8 cellular contexts compared by ENCODE assay signal in genomic region chr22:38273135-38273761, GRCh38. TPM values are rescaled to one million over a fixed set of nuclear protein-coding genes. Genes with fewer than 3 reads are reported as not detected.
DNase-seq lines count a peak whose midpoint lies in the region; ATAC-seq, FAIRE-seq and TF ChIP-seq lines count a peak whose summit lies in the region.

No MANE protein-coding gene starts in this region.

- TF ChIP-seq CTCF in CD4-positive, alpha-beta T cell (IDR thresholded peaks at IDR 0.05): no peak
- TF ChIP-seq CTCF in NB4 (IDR thresholded peaks at IDR 0.05; ENCODE audit: low read depth, low read length) (no peak), choroid plexus epithelial cell (conservative IDR thresholded peaks at IDR 0.05; ENCODE audit: low read depth, low read length) (no peak)

- CTCF ChIA-PET in CD4-positive, alpha-beta T cell (lab: Charles Lee): no interaction called here

- no peaks in the 10 kb centered on the region for H3K27me3 Mint-ChIP-seq in CD4-positive, alpha-beta T cell

- no peak for DNase-seq in CD4-positive, alpha-beta T cell
- DNase-seq in NB4 (ENCODE audit: low read depth) (no peak), choroid plexus epithelial cell (ENCODE audit: low read depth) (no peak), middle frontal gyrus (ENCODE audit: extremely low spot score, low spot score) (peak; percentile 56), urothelium cell line (ENCODE audit: low spot score) (peak; percentile 24), H4 (ENCODE audit: low spot score) (no peak)

- no peak for FAIRE-seq in urothelium cell line (lab: Jason Lieb, UNC)

- intact Hi-C loops in CD4-positive, alpha-beta T cell (cut with DNase I, micrococcal nuclease): loop anchor here (1.0 to 10.0 kb wide), 5 partner anchors 44 to 382 kb away; partner anchors contain the start of genes CSNK1E (in 2 of the 2), PLA2G6 (in 2 of the 2), CBY1 (in 1 of the 2) and FAM227A (in 1 of the 2)

- H3K27ac ChIP-seq in CD4-positive, alpha-beta T cell (ENCODE audit: low read depth, low read length): peak overlapping the region; percentile 68

- peak overlapping the region; percentile 95 for H3K27ac Mint-ChIP-seq in CD4-positive, alpha-beta T cell

- H3K9me3 Mint-ChIP-seq in CD4-positive, alpha-beta T cell: no peaks in the 10 kb centered on the region

- peaks cover 9% of the 10 kb centered on the region for H3K36me3 Mint-ChIP-seq in CD4-positive, alpha-beta T cell (ENCODE audit: low read depth)

- TF ChIP-seq POLR2A in NB4 (IDR thresholded peaks at IDR 0.05; ENCODE audit: extremely low read depth, insufficient read length): no peak

- H3K27me3 ChIP-seq in CD4-positive, alpha-beta T cell (ENCODE audit: control insufficient read depth, insufficient read depth, low read length): no peaks in the 10 kb centered on the region

- H3K4me1 Mint-ChIP-seq in CD4-positive, alpha-beta T cell (ENCODE audit: low read depth): peaks cover 50% of the 10 kb centered on the region

- POLR2A ChIA-PET in CD4-positive, alpha-beta T cell (lab: Charles Lee): interaction anchor here (0.7 to 1.4 kb wide), 2 partner anchors 45 to 128 kb away, joined by 3 read pairs; no protein-coding TSS in a partner anchor

- ATAC-seq in CD4-positive, alpha-beta T cell (ENCODE audit: poor library complexity): peak; percentile 8
- ATAC-seq in GM18861 (IDR thresholded peaks at IDR 0.05; ENCODE audit: unreplicated experiment): no peak
- ATAC-seq in GM18520 (IDR thresholded peaks at IDR 0.05; ENCODE audit: unreplicated experiment): no peak

- H3K4me3 Mint-ChIP-seq in CD4-positive, alpha-beta T cell: peak overlapping the region; percentile 95

- no peaks in the 10 kb centered on the region for H3K9me3 ChIP-seq in CD4-positive, alpha-beta T cell (ENCODE audit: control insufficient read depth, low read length)

- H3K4me3 ChIP-seq in NB4 (ENCODE audit: low read depth, low read length) (peak overlapping the region; percentile 70), choroid plexus epithelial cell (ENCODE audit: low read depth, low read length) (peak overlapping the region; percentile 89)

RNA-seq across cellular contexts. Expression of gene TMEM184B, which starts 0.4 kb away (rescaled TPM):
- 10 to 100 TPM; 49.3 to 50.1 TPM for total RNA-seq in CD4-positive, alpha-beta T cell
- 46.6 and 62.1 TPM in 2 replicates for total RNA-seq in H4 (2014; rRNA removed; shearing (Covaris generic))

RNA-seq across cellular contexts. Expression of gene CSNK1E, which starts 44.0 kb away (rescaled TPM):
- total RNA-seq in CD4-positive, alpha-beta T cell: 100 to 1,000 TPM; 208 to 217 TPM
- total RNA-seq in H4 (2014; rRNA removed; shearing (Covaris generic)): 87.4 and 95.4 TPM in 2 replicates

Comparison
In these comparisons a context has a peak if more than half of its experiments do, and no peak if none do; other contexts are left out.
1. DNase-seq: peak in middle frontal gyrus (single experiment) and urothelium cell line (single experiment); none in CD4-positive, alpha-beta T cell (0 of 10), NB4 (single experiment), choroid plexus epithelial cell (single experiment) and H4 (single experiment).